12 cellular contexts compared by ENCODE assay signal in the genomic region with DNA sequence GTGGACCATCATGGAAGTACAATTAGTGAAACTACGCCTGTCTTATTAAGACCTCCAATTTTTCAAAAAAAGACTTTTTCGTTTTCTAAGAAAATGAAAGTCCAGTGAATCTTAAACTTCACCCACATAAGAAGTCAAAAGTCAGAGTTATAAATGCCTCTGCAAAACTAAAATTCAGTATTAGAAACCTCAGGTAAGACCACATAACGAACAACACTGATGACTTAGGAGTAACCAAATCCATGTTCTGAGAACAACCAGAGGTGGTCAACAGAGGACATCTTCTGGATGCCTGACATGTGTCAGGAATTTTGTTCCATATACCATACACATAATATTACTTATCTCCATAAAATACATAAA.
DNase-seq lines count a peak whose midpoint lies in the region; ATAC-seq, FAIRE-seq and TF ChIP-seq lines count a peak whose summit lies in the region.
"Had no signal": no experiment of that assay in that cellular context is flagged by ENCODE, and none has a peak within 500 bp of the region (broad histone marks: within the 10 kb centered on the region; RNA-seq: fewer than 3 reads in every experiment).

No MANE protein-coding gene starts in this region.

- ATAC-seq in GM18861 (IDR thresholded peaks at IDR 0.05; ENCODE audit: unreplicated experiment) (peak; percentile 19), HG03342 (IDR thresholded peaks at IDR 0.05; ENCODE audit: unreplicated experiment) (peak; percentile 20), gastrocnemius medialis (no peak), HG02571 (IDR thresholded peaks at IDR 0.05; ENCODE audit: unreplicated experiment) (no peak), GM21526 (IDR thresholded peaks at IDR 0.05; ENCODE audit: low FRiP score, unreplicated experiment) (no peak)

- H3K4me3 ChIP-seq in gastrocnemius medialis: no peak overlapping the region

- intact Hi-C loops in gastrocnemius medialis (cut with DNase I; ENCODE audit: low total_unique reads): loop anchor here (5.0 kb wide), 1 partner anchor 88 kb away; a partner anchor contains a TSS

- FAIRE-seq in GM12892 (lab: Jason Lieb, UNC): no peak

- DNase-seq in epithelial cell of prostate (ENCODE audit: low read depth, low spot score): no peak
- DNase-seq in gastrocnemius medialis: no peak
- DNase-seq in AG08396 (ENCODE audit: low spot score): no peak
- DNase-seq in GM12892 (ENCODE audit: insufficient read length): no peak
- DNase-seq: effector CD4-positive, alpha-beta T cell; NCI-H1092; stimulated activated CD4-positive, alpha-beta T cell treated with anti-CD3 and anti-CD28 coated beads, Interleukin-12 subunit alpha, Interleukin-12 subunit beta, amount 100 ng/mL, for 4 hours had no signal

- no peaks in the 10 kb centered on the region for H3K9me3 ChIP-seq in gastrocnemius medialis

- no peak for TF ChIP-seq CTCF in gastrocnemius medialis (IDR thresholded peaks at IDR 0.05 in 4 of 5, conservative IDR thresholded peaks at IDR 0.05 in 1 of 5)

- peak overlapping the region; percentile 85 for H3K27ac ChIP-seq in epithelial cell of prostate
- H3K27ac ChIP-seq in gastrocnemius medialis: peak overlapping the region; percentile 78 to 88 (median 83)
- H3K27ac ChIP-seq: C4-2B had no signal

- peaks cover 0 to under 1% of the 10 kb centered on the region in 2 donors for H3K36me3 ChIP-seq in gastrocnemius medialis

- in situ Hi-C loops in gastrocnemius medialis (cut with MboI; ENCODE audit: low sequenced_read_pairs in 4 of 4): no loop called here

- TF ChIP-seq POLR2A in gastrocnemius medialis (IDR thresholded peaks at IDR 0.05) (no peak), GM12892 (IDR thresholded peaks at IDR 0.05; ENCODE audit: low read depth, low read length) (no peak)

- H3K27me3 ChIP-seq in gastrocnemius medialis: no peaks in the 10 kb centered on the region

- peaks cover 52 to 57% of the 10 kb centered on the region in 2 donors for H3K4me1 ChIP-seq in gastrocnemius medialis

Comparison
In these comparisons a context has a peak if more than half of its experiments do, and no peak if none do; other contexts are left out.
1. ATAC-seq: peak in GM18861 (single experiment) and HG03342 (single experiment); none in gastrocnemius medialis (0 of 2), HG02571 (single experiment) and GM21526 (single experiment).